8 cellular contexts compared by ENCODE assay signal in the genomic region with DNA sequence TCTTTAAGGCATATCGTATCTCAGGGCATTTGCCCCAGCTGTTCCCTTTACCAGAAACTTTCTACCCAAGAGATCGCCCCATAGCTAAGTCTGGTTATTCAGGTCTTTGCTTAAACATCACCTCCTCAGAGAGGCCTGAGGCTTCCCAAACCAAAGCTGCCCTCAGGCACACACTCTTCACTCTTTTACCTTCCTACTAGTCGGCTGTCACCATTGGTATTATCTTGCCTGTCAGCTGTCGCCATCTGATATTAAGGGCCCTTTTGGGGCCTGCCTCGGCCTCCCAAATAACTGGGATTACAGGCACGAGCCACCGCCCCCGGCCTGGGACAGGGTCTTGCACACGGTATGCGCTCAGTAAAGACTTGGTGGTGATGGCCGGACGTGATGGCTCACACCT. TPM values are rescaled to one million over a fixed set of nuclear protein-coding genes. Genes with fewer than 3 reads are reported as not detected.
DNase-seq lines count a peak whose midpoint lies in the region; ATAC-seq and TF ChIP-seq lines count a peak whose summit lies in the region.

No MANE protein-coding gene starts in this region.

- no peak for ATAC-seq in GM18505 (IDR thresholded peaks at IDR 0.05; ENCODE audit: unreplicated experiment)

- H3K23ac ChIP-seq in trophoblast cell (ENCODE audit: low read length) = no peak overlapping the region

- H3K27me3 ChIP-seq in esophagus (ENCODE audit: control insufficient read depth in 1 of 2, insufficient read depth in 2 of 2, low read length in 2 of 2) = no peaks in the 10 kb centered on the region
- H3K27me3 ChIP-seq in trophoblast cell (ENCODE audit: insufficient read depth, low read length) = no peaks in the 10 kb centered on the region

- no peak overlapping the region for H2BK5ac ChIP-seq in trophoblast cell (ENCODE audit: low read depth, low read length, poor library complexity)

- CTCF ChIA-PET in RWPE1 (lab: Yijun Ruan, JAX) = interaction anchor here (0.5 to 1.9 kb wide), 5 partner anchors 9 to 162 kb away, joined by 3 to 14 read pairs (median 5); no protein-coding TSS in a partner anchor

- H2AFZ ChIP-seq in trophoblast cell (ENCODE audit: insufficient read depth, low read length, poor library complexity) = no peak overlapping the region

- no peak overlapping the region for H4K91ac ChIP-seq in trophoblast cell (ENCODE audit: low read depth, low read length)

- POLR2A ChIA-PET in RWPE1 (lab: Yijun Ruan, JAX; ENCODE audit: low non-redundant PET) = no interaction called here

- H3K9ac ChIP-seq in ES-I3 (ENCODE audit: low read depth, low read length) (peak overlapping the region; percentile 97), trophoblast cell (ENCODE audit: low read length) (peak overlapping the region; percentile 31)

- H3K14ac ChIP-seq in trophoblast cell (ENCODE audit: low read length) = no peak overlapping the region

- H3K9me3 ChIP-seq in ES-I3 (ENCODE audit: control insufficient read depth, insufficient read depth, low read length) = no peaks in the 10 kb centered on the region
- H3K9me3 ChIP-seq in esophagus (ENCODE audit: control insufficient read depth in 2 of 2, insufficient read depth in 1 of 2, low read depth in 1 of 2, low read length in 1 of 2) = no peaks in the 10 kb centered on the region
- peaks cover 2% of the 10 kb centered on the region for H3K9me3 ChIP-seq in trophoblast cell (ENCODE audit: insufficient read depth, low read depth, low read length)

- DNase-seq in RWPE1 (ENCODE audit: low spot score) (no peak), trophoblast cell (peak in 1 of 2 donors; percentile 39), pons (ENCODE audit: low spot score) (no peak), superior temporal gyrus (ENCODE audit: extremely low spot score) (no peak), NCI-H2029 treated with DMSO at 0.1 percent for 48 hours (lab: John Stamatoyannopoulos, UW) (no peak)

- peak overlapping the region; percentile 15 for H2AK5ac ChIP-seq in trophoblast cell (ENCODE audit: low read length)

- H3K4me2 ChIP-seq in trophoblast cell (ENCODE audit: low read length) = peak overlapping the region; percentile 90

- no peak overlapping the region for H4K12ac ChIP-seq in trophoblast cell (ENCODE audit: low read depth, low read length)

- H3K36me3 ChIP-seq in ES-I3 (ENCODE audit: insufficient read depth, low read length) = peaks cover 2% of the 10 kb centered on the region; the same call in 1 of the 2 replicates
- H3K36me3 ChIP-seq in esophagus (ENCODE audit: control insufficient read depth in 2 of 2, insufficient read depth in 2 of 2, low read length in 1 of 2) = peaks cover 9 to 10% of the 10 kb centered on the region in 2 donors
- peaks cover 31 to 36% of the 10 kb centered on the region in 2 experiments for H3K36me3 ChIP-seq in trophoblast cell (ENCODE audit: control insufficient read depth in 1 of 2, insufficient read depth in 2 of 2, low read length in 2 of 2)

- peak overlapping the region; percentile 95 for H3K27ac ChIP-seq in RWPE1
- peak overlapping the region; percentile 91 to 98 for H3K27ac ChIP-seq in esophagus (ENCODE audit: low read depth in 2 of 2, low read length in 1 of 2)
- no peak overlapping the region for H3K27ac ChIP-seq in trophoblast cell (ENCODE audit: low read depth, low read length)

- peak overlapping the region; percentile 51 for H3K4ac ChIP-seq in trophoblast cell (ENCODE audit: low read depth, low read length)

- 50 to 55% methylated on average over 12 of the region's 12 CpGs for WGBS in esophagus, 2 donors
- no CpG with 5 or more reads among the region's 12 CpGs for WGBS in trophoblast cell (ENCODE audit: extremely low coverage, insufficient coverage, insufficient read length)

- H3K79me1 ChIP-seq in trophoblast cell (ENCODE audit: low read length) = peaks cover 6% of the 10 kb centered on the region

- no peak for TF ChIP-seq CTCF in RWPE1 (conservative IDR thresholded peaks at IDR 0.05; ENCODE audit: low read depth)

- H3K4me3 ChIP-seq in esophagus (ENCODE audit: low read depth in 1 of 2, low read length in 2 of 2) (peak overlapping the region; percentile 67 to 88), trophoblast cell (ENCODE audit: low read depth, low read length) (no peak overlapping the region)

- H3K79me2 ChIP-seq in trophoblast cell (ENCODE audit: control insufficient read depth, insufficient read depth, low read length, poor library complexity) = peaks cover 5% of the 10 kb centered on the region

- H3K4me1 ChIP-seq in ES-I3 (ENCODE audit: insufficient read depth, low read length) (no peaks in the 10 kb centered on the region), esophagus (ENCODE audit: control insufficient read depth in 2 of 2, insufficient read depth in 2 of 2, low read length in 1 of 2) (peaks cover 4 to 9% of the 10 kb centered on the region in 2 donors), trophoblast cell (ENCODE audit: control insufficient read depth in 1 of 2, insufficient read depth in 2 of 2, low read length in 2 of 2) (peaks cover 4 to 7% of the 10 kb centered on the region in 2 experiments)

- H2BK12ac ChIP-seq in trophoblast cell (ENCODE audit: low read length) = no peak overlapping the region

- no peak for TF ChIP-seq POLR2A in GM18505 (IDR thresholded peaks at IDR 0.05; ENCODE audit: borderline replicate concordance, extremely low read depth, insufficient read depth, insufficient read length)

- peak overlapping the region; percentile 43 for H3K18ac ChIP-seq in trophoblast cell (ENCODE audit: low read length)

- no peak overlapping the region for H2BK120ac ChIP-seq in trophoblast cell (ENCODE audit: insufficient read depth, low read length, poor library complexity)

- H4K8ac ChIP-seq in trophoblast cell (ENCODE audit: low read depth, low read length) = no peak overlapping the region

RNA-seq across cellular contexts. Expression of gene GADD45GIP1, which starts 1.0 kb away (rescaled TPM):
- 10 to 100 TPM; 53.7 to 57.0 TPM for polyA plus RNA-seq in esophagus
- 35.0 and 36.2 TPM in 2 replicates for polyA plus RNA-seq in trophoblast cell (2013)

RNA-seq across cellular contexts. Expression of gene RAD23A, which starts 10.3 kb away (rescaled TPM):
- polyA plus RNA-seq in esophagus = 10 to 100 TPM; 73.9 to 81.0 TPM
- 91.0 and 92.1 TPM in 2 replicates for polyA plus RNA-seq in trophoblast cell (2013)

RNA-seq across cellular contexts. Expression of gene DAND5, which starts 13.4 kb away (rescaled TPM):
- not detected for polyA plus RNA-seq in esophagus
- polyA plus RNA-seq in trophoblast cell (2013) = 0.03 TPM in 2 replicates

RNA-seq across cellular contexts. Expression of gene CALR, which starts 17.6 kb away (rescaled TPM):
- 100 to 1,000 TPM; 173 to 361 TPM for polyA plus RNA-seq in esophagus
- 2,017 and 2,072 TPM in 2 replicates for polyA plus RNA-seq in trophoblast cell (2013)

RNA-seq across cellular contexts. Expression of gene FARSA, which starts 22.5 kb away (rescaled TPM):
- 10 to 100 TPM; 29.1 to 49.3 TPM for polyA plus RNA-seq in esophagus
- 47.3 and 49.0 TPM in 2 replicates for polyA plus RNA-seq in trophoblast cell (2013)
